Comparison of ENCODE assay signal across 6 cellular contexts in genomic region chr3:160826408-160826807, GRCh38.
"Had no signal": no experiment of that assay in that cellular context is flagged by ENCODE, and none has a peak within 500 bp of the region (broad histone marks: within the 10 kb centered on the region; RNA-seq: fewer than 3 reads in every experiment).

No MANE protein-coding gene starts in this region.

- H3K4me3 ChIP-seq: K562 had no signal

- FAIRE-seq: HepG2, HTR-8/SVneo, K562 had no signal

- ATAC-seq: HepG2, K562 had no signal

- DNase-seq: IMR-90, KBM-7 had no signal

- H3K27ac ChIP-seq: HL-60 had no signal
